ENCODE assay signal across 23 cellular contexts in the genomic region with DNA sequence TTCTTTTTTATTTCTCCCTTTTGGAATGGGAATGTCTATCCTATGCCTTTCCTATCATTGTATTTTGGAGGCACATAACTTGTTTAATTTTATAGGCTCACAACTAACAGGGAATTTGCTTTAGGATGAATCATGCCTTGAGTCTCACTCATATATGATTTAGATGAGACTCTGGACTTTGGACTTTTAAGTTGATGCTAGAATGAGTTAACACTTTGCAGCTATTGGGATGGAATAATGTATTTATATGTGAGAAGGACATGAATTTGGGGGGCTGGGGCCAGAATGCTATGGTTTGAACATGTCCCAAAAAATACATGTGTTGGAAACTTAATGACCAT.
"Had no signal": no experiment of that assay in that cellular context is flagged by ENCODE, and none has a peak within 500 bp of the region (broad histone marks: within the 10 kb centered on the region; RNA-seq: fewer than 3 reads in every experiment).

No MANE protein-coding gene starts in this region.

- H3K27me3 ChIP-seq: esophagus muscularis mucosa, gastrocnemius medialis, neutrophil, sigmoid colon, suprapubic skin, thyroid gland, uterus had no signal

- FAIRE-seq: kidney had no signal

- DNase-seq: effector memory CD8-positive, alpha-beta T cell; gastrocnemius medialis; glutamatergic neuron; kidney; left cardiac atrium; left ventricle myocardium superior; mesenchymal stem cell; midbrain; naive thymus-derived CD4-positive, alpha-beta T cell; nephron progenitor cell; posterior cingulate gyrus; sigmoid colon; stimulated activated CD4-positive, alpha-beta T cell treated with anti-CD3 and anti-CD28 coated beads, Interleukin-12 subunit alpha, Interleukin-12 subunit beta, amount 100 ng/mL, for 4 hours; stimulated activated CD4-positive, alpha-beta T cell treated with anti-CD3 and anti-CD28 coated beads, Interleukin-2, amount 100 ng/mL, for 48 hours; stimulated activated naive CD4-positive, alpha-beta T cell treated with Interleukin-2 at 50 U/mL for 16 hours; thyroid gland; uterus had no signal

- H3K4me3 ChIP-seq: esophagus muscularis mucosa, gastrocnemius medialis, lung, sigmoid colon, skin epidermis, suprapubic skin, thyroid gland, uterus had no signal

- H3K4me1 ChIP-seq: esophagus muscularis mucosa, gastrocnemius medialis, sigmoid colon, suprapubic skin, thyroid gland, uterus had no signal

- H3K36me3 ChIP-seq: esophagus muscularis mucosa, gastrocnemius medialis, neutrophil, sigmoid colon, suprapubic skin, thyroid gland, uterus had no signal

- H3K27ac ChIP-seq: epithelial cell of prostate, esophagus muscularis mucosa, gastrocnemius medialis, neutrophil, sigmoid colon, skin epidermis, suprapubic skin, thyroid gland, uterus had no signal

- ATAC-seq: effector memory CD8-positive, alpha-beta T cell; gastrocnemius medialis; left cardiac atrium; left ventricle myocardium superior; naive thymus-derived CD4-positive, alpha-beta T cell had no signal

- H3K9me3 ChIP-seq: esophagus muscularis mucosa, gastrocnemius medialis, neutrophil, suprapubic skin, thyroid gland, uterus had no signal
